ENCODE assay signal across 8 cellular contexts in genomic region chr17:45144199-45145034, GRCh38. TPM values are rescaled to one million over a fixed set of nuclear protein-coding genes. Genes with fewer than 3 reads are reported as not detected.
A peak's percentile ranks its signal among the peaks of the same experiment; 100 is the strongest.
DNase-seq lines count a peak whose midpoint lies in the region; ATAC-seq and TF ChIP-seq lines count a peak whose summit lies in the region.

No MANE protein-coding gene starts in this region.

- H3K9me3 ChIP-seq in breast epithelium (no peaks in the 10 kb centered on the region), mesodermal cell (ENCODE audit: control insufficient read depth, low read length) (no peaks in the 10 kb centered on the region), transverse colon (no peaks in the 10 kb centered on the region)

- intact Hi-C loops in breast epithelium (cut with DNase I; ENCODE audit: low total_unique reads) (no loop called here), MCF 10A (cut with micrococcal nuclease) (loop anchor here (5.0 kb wide), 1 partner anchor 173 kb away; the partner anchor contains the start of gene MAP3K14), transverse colon (cut with DNase I; ENCODE audit: low total_unique reads) (loop anchor here (10.0 kb wide), 1 partner anchor 960 kb away; the partner anchor contains the start of gene TMUB2)
- intact Hi-C loops in dendritic cell treated with granulocyte-macrophage colony-stimulating factor and Interleukin-4, amounts not matched to agents 40 ng/mL and 50 ng/mL, for 4 days (cut with micrococcal nuclease), result no loop called here

- POLR2A ChIA-PET in MCF 10A (lab: Yijun Ruan, JAX), result no interaction called here

- BruUV-seq in MCF 10A (replicated peaks; lab: Mats Ljungman, UMichigan), result no TSS peak

- 58 to 71% methylated on average over 38 to 45 of the region's 71 CpGs for WGBS in mesodermal cell (ENCODE audit: insufficient coverage in 2 of 2), 2 experiments
- WGBS in transverse colon (ENCODE audit: low coverage in 1 of 2), 2 donors, result 0 to 31% methylated on average over 1 to 33 of the region's 71 CpGs

- ATAC-seq in HG02852 (IDR thresholded peaks at IDR 0.05; ENCODE audit: unreplicated experiment) (no peak), GM18868 (IDR thresholded peaks at IDR 0.05; ENCODE audit: unreplicated experiment) (no peak)

- no peaks in the 10 kb centered on the region for H3K36me3 ChIP-seq in breast epithelium
- no peaks in the 10 kb centered on the region for H3K36me3 ChIP-seq in mesodermal cell (ENCODE audit: control insufficient read depth, insufficient read depth, low read length)
- no peaks in the 10 kb centered on the region for H3K36me3 ChIP-seq in transverse colon

- no peak for TF ChIP-seq EP300 in transverse colon (IDR thresholded peaks at IDR 0.05; ENCODE audit: low read depth)

- H3K27me3 ChIP-seq in breast epithelium (no peaks in the 10 kb centered on the region), transverse colon (no peaks in the 10 kb centered on the region)

- H3K27ac ChIP-seq in breast epithelium (peak overlapping the region; percentile 96 to 97), mesodermal cell (ENCODE audit: low read depth, low read length, severe bottlenecking) (peak overlapping the region; percentile 6), transverse colon (peak overlapping the region; percentile 84 to 99 (median 92))

- H3K4me1 Mint-ChIP-seq in MCF 10A (ENCODE audit: insufficient read depth, unreplicated experiment), result peaks cover 14% of the 10 kb centered on the region
- peaks cover 53% of the 10 kb centered on the region for H3K4me1 Mint-ChIP-seq in dendritic cell treated with granulocyte-macrophage colony-stimulating factor and Interleukin-4, amounts not matched to agents 40 ng/mL and 50 ng/mL, for 4 days (ENCODE audit: low read depth)

- TF ChIP-seq CTCF in breast epithelium (IDR thresholded peaks at IDR 0.05) (no peak), MCF 10A (IDR thresholded peaks at IDR 0.05; ENCODE audit: unreplicated experiment) (no peak), transverse colon (IDR thresholded peaks at IDR 0.05) (no peak)

- peak overlapping the region; percentile 50 to 75 (median 57) for H3K4me3 ChIP-seq in breast epithelium
- H3K4me3 ChIP-seq in mesodermal cell (ENCODE audit: extremely low read depth, insufficient read depth, low read length, poor library complexity, severe bottlenecking), result no peak overlapping the region
- peak overlapping the region; percentile 20 to 54 (median 34) for H3K4me3 ChIP-seq in transverse colon

- H3K27ac Mint-ChIP-seq in MCF 10A (ENCODE audit: low read depth, unreplicated experiment), result no peak overlapping the region
- peak overlapping the region; percentile 82 for H3K27ac Mint-ChIP-seq in dendritic cell treated with granulocyte-macrophage colony-stimulating factor and Interleukin-4, amounts not matched to agents 40 ng/mL and 50 ng/mL, for 4 days

- H3K27me3 Mint-ChIP-seq in MCF 10A (ENCODE audit: insufficient read depth, unreplicated experiment), result no peaks in the 10 kb centered on the region
- H3K27me3 Mint-ChIP-seq in dendritic cell treated with granulocyte-macrophage colony-stimulating factor and Interleukin-4, amounts not matched to agents 40 ng/mL and 50 ng/mL, for 4 days, result no peaks in the 10 kb centered on the region

- CTCF ChIA-PET in MCF 10A (lab: Yijun Ruan, JAX), result interaction anchor here (1.2 kb wide), 1 partner anchor 9 kb away, joined by 4 read pairs; the partner anchor contains the start of gene ACBD4

- no peak overlapping the region for H3K4me3 Mint-ChIP-seq in MCF 10A (ENCODE audit: unreplicated experiment)
- peak overlapping the region; percentile 69 for H3K4me3 Mint-ChIP-seq in dendritic cell treated with granulocyte-macrophage colony-stimulating factor and Interleukin-4, amounts not matched to agents 40 ng/mL and 50 ng/mL, for 4 days

- H3K4me1 ChIP-seq in breast epithelium (peaks cover 6 to 9% of the 10 kb centered on the region in 2 donors), mesodermal cell (ENCODE audit: control insufficient read depth, insufficient read depth, low read length, poor library complexity, severe bottlenecking) (peaks cover 5% of the 10 kb centered on the region), transverse colon (peaks cover 21 to 45% (median 30%) of the 10 kb centered on the region in 4 donors)

- H3K9me3 Mint-ChIP-seq in MCF 10A (ENCODE audit: unreplicated experiment), result no peaks in the 10 kb centered on the region
- no peaks in the 10 kb centered on the region for H3K9me3 Mint-ChIP-seq in dendritic cell treated with granulocyte-macrophage colony-stimulating factor and Interleukin-4, amounts not matched to agents 40 ng/mL and 50 ng/mL, for 4 days

- H3K36me3 Mint-ChIP-seq in MCF 10A (ENCODE audit: insufficient read depth, unreplicated experiment), result peaks cover 29% of the 10 kb centered on the region
- H3K36me3 Mint-ChIP-seq in dendritic cell treated with granulocyte-macrophage colony-stimulating factor and Interleukin-4, amounts not matched to agents 40 ng/mL and 50 ng/mL, for 4 days (ENCODE audit: low read depth), result peaks cover 32% of the 10 kb centered on the region

- DNase-seq in breast epithelium (ENCODE audit: low spot score in 2 of 2) (no peak), MCF 10A (ENCODE audit: unreplicated experiment) (no peak), transverse colon (peak; percentile 69), NCI-H2081 (lab: John Stamatoyannopoulos, UW) (no peak)

- TF ChIP-seq POLR2A in breast epithelium (IDR thresholded peaks at IDR 0.05) (no peak), transverse colon (IDR thresholded peaks at IDR 0.05) (peak; percentile 1)

- in situ Hi-C loops in transverse colon (cut with MboI; ENCODE audit: low pct_ligation_motif_present in 1 of 4, low pct_unique_long_range_greater_than_20kb in 1 of 4, low sequenced_read_pairs in 3 of 4), result no loop called here

RNA-seq across cellular contexts. Expression of gene HEXIM1, which starts 3.9 kb away (rescaled TPM):
- total RNA-seq in breast epithelium (10 to 100 TPM; 21.3 to 35.6 (median 33.4) TPM), MCF 10A (2022) (22.5 and 26.7 TPM in 2 replicates), transverse colon (10 to 100 TPM; 38.0 to 54.9 (median 42.6) TPM)
- 19.6 TPM for polyA plus RNA-seq in mesodermal cell (2013, experiment 1 of 2)
- polyA plus RNA-seq in mesodermal cell (2013, experiment 2 of 2), result 17.0 TPM

RNA-seq across cellular contexts. Expression of gene ACBD4, which starts 8.9 kb away (rescaled TPM):
- total RNA-seq in breast epithelium, result 10 to 100 TPM; 13.8 to 28.8 (median 15.7) TPM
- 7.2 and 7.8 TPM in 2 replicates for total RNA-seq in MCF 10A (2022)
- polyA plus RNA-seq in mesodermal cell (2013, experiment 1 of 2), result 4.9 TPM
- polyA plus RNA-seq in mesodermal cell (2013, experiment 2 of 2), result 3.6 TPM
- total RNA-seq in transverse colon, result 10 to 100 TPM; 24.9 to 96.1 (median 38.6) TPM

RNA-seq across cellular contexts. Expression of gene PLCD3, which starts 12.1 kb away (rescaled TPM):
- 10 to 100 TPM; 30.8 to 62.2 (median 41.1) TPM for total RNA-seq in breast epithelium
- 54.5 and 69.7 TPM in 2 replicates for total RNA-seq in MCF 10A (2022)
- 31.6 TPM for polyA plus RNA-seq in mesodermal cell (2013, experiment 1 of 2)
- polyA plus RNA-seq in mesodermal cell (2013, experiment 2 of 2), result 24.0 TPM
- 100 to 1,000 TPM; 157 to 369 (median 335) TPM for total RNA-seq in transverse colon

RNA-seq across cellular contexts. Expression of gene HEXIM2, which starts 17.3 kb away (rescaled TPM):
- total RNA-seq in breast epithelium (10 to 100 TPM in 2 of 3 donors, 1 to 10 TPM in 1; 6.6 to 13.3 (median 13.2) TPM), MCF 10A (2022) (5.1 and 7.7 TPM in 2 replicates), transverse colon (10 to 100 TPM in 1 of 4 donors, 1 to 10 TPM in 3; 1.2 to 10.8 (median 5.9) TPM)
- 9.5 TPM for polyA plus RNA-seq in mesodermal cell (2013, experiment 1 of 2)
- polyA plus RNA-seq in mesodermal cell (2013, experiment 2 of 2), result 7.7 TPM

Comparison
In these comparisons a context has a peak if more than half of its experiments do, and no peak if none do; other contexts are left out.
1. intact Hi-C loops: an anchor here in MCF 10A (5.0 kb wide) and transverse colon (10.0 kb wide); none called in breast epithelium and dendritic cell treated with granulocyte-macrophage colony-stimulating factor and Interleukin-4, amounts not matched to agents 40 ng/mL and 50 ng/mL, for 4 days.
2. H3K27ac ChIP-seq: peak in every context shown above with its lines; median percentile 96 in breast epithelium; 92 in transverse colon; 6 in mesodermal cell.